Comparison of ENCODE assay signal across 8 cellular contexts in the genomic region with DNA sequence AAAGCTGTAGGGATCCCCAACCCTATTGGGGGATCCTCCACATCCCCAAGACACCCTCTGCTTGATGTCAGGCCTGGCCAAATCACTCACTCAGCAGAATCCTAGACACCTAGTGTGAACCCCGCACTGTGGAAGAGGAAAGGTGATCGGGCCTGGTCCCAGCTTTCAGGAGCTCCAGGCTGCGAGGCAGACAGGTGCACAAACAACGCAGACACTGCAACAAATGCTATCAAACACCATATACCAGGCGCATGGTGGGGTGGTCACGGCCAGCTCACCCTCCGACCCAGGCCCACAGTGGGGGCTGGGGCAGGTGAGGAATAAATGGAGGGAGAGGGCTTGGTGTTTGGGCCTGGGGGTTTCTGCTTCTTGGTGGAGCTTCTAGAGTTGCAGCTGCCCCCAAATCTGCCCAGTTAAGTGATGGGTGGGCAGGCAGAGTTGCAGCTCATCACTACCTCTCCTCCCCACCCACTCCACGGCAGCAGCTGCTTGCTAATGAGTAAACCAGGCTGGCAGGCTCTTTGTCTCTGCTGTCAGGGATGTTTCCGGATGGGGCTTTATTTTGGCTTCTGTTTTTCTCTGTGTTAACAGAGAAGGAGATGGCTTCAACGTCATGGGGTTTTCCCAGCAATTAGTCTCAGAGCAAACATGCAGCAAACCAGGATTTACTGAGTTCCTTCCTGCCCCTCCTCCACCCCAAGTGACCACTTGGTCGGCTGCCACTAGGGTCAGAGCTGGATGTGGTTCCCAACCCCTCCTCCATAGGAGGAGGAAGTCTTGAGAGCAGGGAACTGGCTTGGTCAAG. TPM values are rescaled to one million over a fixed set of nuclear protein-coding genes. Genes with fewer than 3 reads are reported as not detected.
DNase-seq lines count a peak whose midpoint lies in the region; ATAC-seq and TF ChIP-seq lines count a peak whose summit lies in the region.

No MANE protein-coding gene starts in this region.

- H3K36me3 Mint-ChIP-seq in CD8-positive, alpha-beta T cell, result peaks cover 75% of the 10 kb centered on the region
- no peaks in the 10 kb centered on the region for H3K36me3 Mint-ChIP-seq in activated T-helper 1 cell treated with anti-CD3 and anti-CD28 coated beads, Interleukin-12 subunit alpha, Interleukin-12 subunit beta, Interleukin-2, Interleukin-4 antibody, amounts not matched to agents 30 ng/mL and 10 ng/mL and 1 ng/mL, durations not matched to agents 14 hours and 24 hours and 36 hours (ENCODE audit: low read depth)

- H3K27ac Mint-ChIP-seq in CD8-positive, alpha-beta T cell, result peak overlapping the region; percentile 62
- peak overlapping the region; percentile 55 for H3K27ac Mint-ChIP-seq in activated T-helper 1 cell treated with anti-CD3 and anti-CD28 coated beads, Interleukin-12 subunit alpha, Interleukin-12 subunit beta, Interleukin-2, Interleukin-4 antibody, amounts not matched to agents 30 ng/mL and 10 ng/mL and 1 ng/mL, durations not matched to agents 14 hours and 24 hours and 36 hours

- no peaks in the 10 kb centered on the region for H3K79me2 ChIP-seq in parathyroid adenoma

- no peak overlapping the region for H2AFZ ChIP-seq in parathyroid adenoma

- DNase-seq in CD8-positive, alpha-beta T cell, result no peak
- peak; percentile 37 to 95 (median 81) for DNase-seq in NCI-H1417 (lab: John Stamatoyannopoulos, UW)
- DNase-seq in activated T-helper 1 cell treated with anti-CD3 and anti-CD28 coated beads, Interleukin-12 subunit alpha, Interleukin-12 subunit beta, Interleukin-2, Interleukin-4 antibody, amounts not matched to agents 30 ng/mL and 10 ng/mL and 1 ng/mL, durations not matched to agents 14 hours and 24 hours and 36 hours (ENCODE audit: low spot score), result peak; percentile 16
- DNase-seq in globus pallidus (ENCODE audit: low spot score), result peak; percentile 29
- DNase-seq in GM20000 (ENCODE audit: low spot score), result no peak

- no peaks in the 10 kb centered on the region for H3K27me3 Mint-ChIP-seq in CD8-positive, alpha-beta T cell (ENCODE audit: low read depth)
- H3K27me3 Mint-ChIP-seq in activated T-helper 1 cell treated with anti-CD3 and anti-CD28 coated beads, Interleukin-12 subunit alpha, Interleukin-12 subunit beta, Interleukin-2, Interleukin-4 antibody, amounts not matched to agents 30 ng/mL and 10 ng/mL and 1 ng/mL, durations not matched to agents 14 hours and 24 hours and 36 hours (ENCODE audit: insufficient read depth), result peaks cover 2% of the 10 kb centered on the region

- no peak overlapping the region for H3K4me3 ChIP-seq in CD8-positive, alpha-beta T cell (ENCODE audit: low read depth, low read length)
- no peak overlapping the region for H3K4me3 ChIP-seq in parathyroid adenoma (ENCODE audit: low read depth, low read length)

- H3K9ac ChIP-seq in parathyroid adenoma, result no peak overlapping the region

- no peak for ATAC-seq in CD8-positive, alpha-beta T cell
- ATAC-seq in HG02981 (IDR thresholded peaks at IDR 0.05; ENCODE audit: unreplicated experiment) (no peak), GM21381 (IDR thresholded peaks at IDR 0.05; ENCODE audit: unreplicated experiment) (no peak)

- H3K9me3 Mint-ChIP-seq in CD8-positive, alpha-beta T cell, result no peaks in the 10 kb centered on the region
- H3K9me3 Mint-ChIP-seq in activated T-helper 1 cell treated with anti-CD3 and anti-CD28 coated beads, Interleukin-12 subunit alpha, Interleukin-12 subunit beta, Interleukin-2, Interleukin-4 antibody, amounts not matched to agents 30 ng/mL and 10 ng/mL and 1 ng/mL, durations not matched to agents 14 hours and 24 hours and 36 hours, result no peaks in the 10 kb centered on the region

- no peaks in the 10 kb centered on the region for H3K9me3 ChIP-seq in CD8-positive, alpha-beta T cell (ENCODE audit: low read length)
- no peaks in the 10 kb centered on the region for H3K9me3 ChIP-seq in parathyroid adenoma (ENCODE audit: control insufficient read depth, low read length)

- no peak overlapping the region for H3K4me3 Mint-ChIP-seq in CD8-positive, alpha-beta T cell
- H3K4me3 Mint-ChIP-seq in activated T-helper 1 cell treated with anti-CD3 and anti-CD28 coated beads, Interleukin-12 subunit alpha, Interleukin-12 subunit beta, Interleukin-2, Interleukin-4 antibody, amounts not matched to agents 30 ng/mL and 10 ng/mL and 1 ng/mL, durations not matched to agents 14 hours and 24 hours and 36 hours, result no peak overlapping the region

- POLR2A ChIA-PET in CD8-positive, alpha-beta T cell (lab: Charles Lee), result interaction anchor here (1.8 kb wide), 1 partner anchor 11 kb away, joined by 7 read pairs; no protein-coding TSS in a partner anchor

- H3K27ac ChIP-seq in CD8-positive, alpha-beta T cell (ENCODE audit: low read depth, low read length), result no peak overlapping the region
- H3K27ac ChIP-seq in parathyroid adenoma, result peak overlapping the region; percentile 59

- H3K4me1 ChIP-seq in CD8-positive, alpha-beta T cell (ENCODE audit: insufficient read depth, low read length), result peaks cover 26% of the 10 kb centered on the region
- no peaks in the 10 kb centered on the region for H3K4me1 ChIP-seq in parathyroid adenoma

- CTCF ChIA-PET in CD8-positive, alpha-beta T cell (lab: Charles Lee), result interaction anchor here (0.6 to 2.3 kb wide), 7 partner anchors 19 to 90 kb away, joined by 3 to 6 read pairs (median 3); no protein-coding TSS in a partner anchor

- intact Hi-C loops in CD8-positive, alpha-beta T cell (cut with DNase I, micrococcal nuclease), result no loop called here
- intact Hi-C loops in activated T-helper 1 cell treated with anti-CD3 and anti-CD28 coated beads, Interleukin-12 subunit alpha, Interleukin-12 subunit beta, Interleukin-2, Interleukin-4 antibody, amounts not matched to agents 30 ng/mL and 10 ng/mL and 1 ng/mL, durations not matched to agents 14 hours and 24 hours and 36 hours (cut with micrococcal nuclease), result no loop called here

- peaks cover 26% of the 10 kb centered on the region for H3K4me1 Mint-ChIP-seq in CD8-positive, alpha-beta T cell (ENCODE audit: low read depth)
- no peaks in the 10 kb centered on the region for H3K4me1 Mint-ChIP-seq in activated T-helper 1 cell treated with anti-CD3 and anti-CD28 coated beads, Interleukin-12 subunit alpha, Interleukin-12 subunit beta, Interleukin-2, Interleukin-4 antibody, amounts not matched to agents 30 ng/mL and 10 ng/mL and 1 ng/mL, durations not matched to agents 14 hours and 24 hours and 36 hours (ENCODE audit: low read depth)

- TF ChIP-seq CTCF in CD8-positive, alpha-beta T cell (IDR thresholded peaks at IDR 0.05), result no peak
- TF ChIP-seq CTCF in parathyroid adenoma (IDR thresholded peaks at IDR 0.05) (no peak), GM20000 (IDR thresholded peaks at IDR 0.05; ENCODE audit: extremely low read depth, missing control alignments) (no peak)

- no peak overlapping the region for H3K4me2 ChIP-seq in parathyroid adenoma (ENCODE audit: low read length)

- H3K27me3 ChIP-seq in CD8-positive, alpha-beta T cell (ENCODE audit: insufficient read depth, low read length), result no peaks in the 10 kb centered on the region
- H3K27me3 ChIP-seq in parathyroid adenoma (ENCODE audit: control insufficient read depth, insufficient read depth, low read length), result no peaks in the 10 kb centered on the region

- peaks cover 40% of the 10 kb centered on the region for H3K36me3 ChIP-seq in CD8-positive, alpha-beta T cell (ENCODE audit: insufficient read depth, low read length)
- H3K36me3 ChIP-seq in parathyroid adenoma (ENCODE audit: control insufficient read depth, insufficient read depth, low read length), result no peaks in the 10 kb centered on the region

RNA-seq across cellular contexts. Expression of gene PECAM1, which starts 46.6 kb away (rescaled TPM):
- 10 to 100 TPM; 64.3 to 70.6 TPM for total RNA-seq in CD8-positive, alpha-beta T cell
- 6.9 and 7.4 TPM in 2 replicates for total RNA-seq in activated T-helper 1 cell treated with anti-CD3 and anti-CD28 coated beads, Interleukin-12 subunit alpha, Interleukin-12 subunit beta, Interleukin-2, Interleukin-4 antibody, amounts not matched to agents 30 ng/mL and 10 ng/mL and 1 ng/mL, durations not matched to agents 14 hours and 24 hours and 36 hours

Comparison
In these comparisons a context has a peak if more than half of its experiments do, and no peak if none do; other contexts are left out.
1. DNase-seq: peak in NCI-H1417 (3 of 3), activated T-helper 1 cell treated with anti-CD3 and anti-CD28 coated beads, Interleukin-12 subunit alpha, Interleukin-12 subunit beta, Interleukin-2, Interleukin-4 antibody, amounts not matched to agents 30 ng/mL and 10 ng/mL and 1 ng/mL, durations not matched to agents 14 hours and 24 hours and 36 hours (single experiment) and globus pallidus (single experiment); none in CD8-positive, alpha-beta T cell (0 of 7) and GM20000 (single experiment).